8 cellular contexts compared by ENCODE assay signal in genomic region chr1:28506907-28507246, GRCh38. TPM values are rescaled to one million over a fixed set of nuclear protein-coding genes. Genes with fewer than 3 reads are reported as not detected.
DNase-seq lines count a peak whose midpoint lies in the region; ATAC-seq and TF ChIP-seq lines count a peak whose summit lies in the region.

No MANE protein-coding gene starts in this region.

- intact Hi-C loops in breast epithelium (cut with DNase I; ENCODE audit: low total_unique reads), result no loop called here

- no peak for ATAC-seq in GM19324 (IDR thresholded peaks at IDR 0.05; ENCODE audit: low FRiP score, unreplicated experiment)

- H3K4me3 ChIP-seq in HUES48 (ENCODE audit: low read depth, low read length) (peak overlapping the region; percentile 92), breast epithelium (peak overlapping the region; percentile 64 to 79 (median 64)), muscle layer of colon (ENCODE audit: low read depth in 1 of 2, low read length in 2 of 2) (peak overlapping the region; percentile 64 to 85)

- no peaks in the 10 kb centered on the region for H3K27me3 ChIP-seq in HUES48 (ENCODE audit: control insufficient read depth, insufficient read depth, low read length)
- no peaks in the 10 kb centered on the region for H3K27me3 ChIP-seq in breast epithelium
- no peaks in the 10 kb centered on the region for H3K27me3 ChIP-seq in muscle layer of colon (ENCODE audit: control insufficient read depth in 1 of 2, insufficient read depth in 2 of 2, low read length in 2 of 2)

- H3K9me3 ChIP-seq in HUES48 (ENCODE audit: control insufficient read depth, insufficient read depth, low read length) (no peaks in the 10 kb centered on the region), breast epithelium (no peaks in the 10 kb centered on the region), muscle layer of colon (ENCODE audit: low read length) (no peaks in the 10 kb centered on the region)

- peaks cover 54% of the 10 kb centered on the region for H3K36me3 ChIP-seq in HUES48 (ENCODE audit: control insufficient read depth, insufficient read depth, low read length)
- no peaks in the 10 kb centered on the region for H3K36me3 ChIP-seq in breast epithelium
- peaks cover 35% of the 10 kb centered on the region for H3K36me3 ChIP-seq in muscle layer of colon (ENCODE audit: insufficient read depth, low read length)

- H3K27ac ChIP-seq in 22Rv1 (peak overlapping the region; percentile 95), HUES48 (ENCODE audit: low read depth, low read length) (peak overlapping the region; percentile 100), breast epithelium (peak overlapping the region; percentile 85 to 86), muscle layer of colon (ENCODE audit: low read depth, low read length) (peak overlapping the region; percentile 85)

- H3K4me1 ChIP-seq in HUES48 (ENCODE audit: control insufficient read depth, insufficient read depth, low read length) (peaks cover 20% of the 10 kb centered on the region), breast epithelium (peaks cover 0 to 34% of the 10 kb centered on the region in 2 donors), muscle layer of colon (ENCODE audit: insufficient read depth, low read length) (peaks cover 25% of the 10 kb centered on the region)

- H3K9ac ChIP-seq in HUES48 (ENCODE audit: low read depth, low read length), result peak overlapping the region; percentile 99
- peak overlapping the region; percentile 84 for H3K9ac ChIP-seq in muscle layer of colon (ENCODE audit: low read length)

- TF ChIP-seq CTCF in 22Rv1 (IDR thresholded peaks at IDR 0.05) (no peak), breast epithelium (IDR thresholded peaks at IDR 0.05) (no peak)

- DNase-seq in breast epithelium (ENCODE audit: low spot score in 2 of 2) (no peak), activated gamma-delta T cell treated with Interleukin-2 at 50 U/mL for 16 hours (no peak), DMS79 treated with DMSO at 0.1 percent for 48 hours (lab: John Stamatoyannopoulos, UW) (no peak)
- no peak for DNase-seq in effector CD8-positive, alpha-beta T cell (lab: John Stamatoyannopoulos, UW)

- no peak for TF ChIP-seq POLR2A in breast epithelium (IDR thresholded peaks at IDR 0.05)

RNA-seq across cellular contexts. Expression of gene RCC1, which starts 1.0 kb away (rescaled TPM):
- total RNA-seq in breast epithelium, result 10 to 100 TPM; 15.7 to 44.9 (median 40.1) TPM

RNA-seq across cellular contexts. Expression of gene TRNAU1AP, which starts 46.0 kb away (rescaled TPM):
- 10 to 100 TPM; 22.0 to 27.8 (median 27.1) TPM for total RNA-seq in breast epithelium
